Comparison of ENCODE assay signal across 8 cellular contexts in the genomic region with DNA sequence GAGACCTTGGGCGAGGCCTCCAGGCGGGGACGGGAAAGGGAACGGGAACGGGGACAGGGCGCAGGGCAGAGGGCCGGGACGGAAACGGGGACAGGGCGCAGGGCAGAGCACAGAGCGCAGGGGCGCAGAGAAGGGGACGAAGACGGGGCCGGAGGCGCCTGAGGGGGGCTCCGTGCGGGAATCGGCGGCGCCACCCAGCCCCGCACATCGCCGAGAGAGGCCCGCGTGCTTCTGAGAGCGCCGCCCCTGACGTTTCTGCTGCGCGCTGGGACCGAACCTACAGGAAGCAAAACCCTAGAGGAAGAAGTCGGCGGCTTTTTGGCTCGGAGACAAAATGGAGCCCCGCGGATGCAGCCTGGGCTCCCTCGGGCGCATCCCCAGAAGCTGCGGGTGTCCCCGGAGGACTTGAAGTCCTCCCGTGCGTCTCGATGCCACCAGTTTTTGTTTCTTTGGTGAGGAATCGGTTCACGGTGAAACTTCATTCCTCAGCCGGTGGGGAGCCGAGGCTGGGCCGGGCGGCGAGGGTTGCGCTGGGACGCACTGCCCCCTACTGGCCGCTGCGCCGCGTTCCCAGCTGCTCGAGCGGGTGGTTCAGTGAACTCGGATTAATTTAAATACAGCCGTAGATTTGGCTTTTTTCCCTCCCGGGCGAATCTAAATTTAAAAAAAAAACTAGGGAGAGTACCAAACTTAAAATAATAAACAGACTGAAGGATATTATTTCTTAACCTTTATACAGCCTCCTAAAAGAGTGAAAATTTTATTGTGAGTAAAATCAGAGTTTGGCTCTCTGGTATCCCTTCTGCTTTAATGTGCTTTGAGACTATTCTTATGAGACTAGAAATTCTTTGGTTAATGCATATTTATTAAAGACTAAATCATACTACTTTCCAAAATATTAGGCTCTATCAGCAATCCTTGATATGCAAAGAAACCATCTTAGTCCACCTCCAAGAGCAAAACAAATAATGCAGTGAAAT.
DNase-seq lines count a peak whose midpoint lies in the region; ATAC-seq and TF ChIP-seq lines count a peak whose summit lies in the region.

No MANE protein-coding gene starts in this region.

- H3K79me2 ChIP-seq in OCI-LY7 (ENCODE audit: insufficient read depth, low read depth, low read length): no peaks in the 10 kb centered on the region

- intact Hi-C loops in CD4-positive, alpha-beta T cell (cut with DNase I, micrococcal nuclease): loop anchor here (5.0 to 10.0 kb wide), 2 partner anchors 343 to 381 kb away; partner anchors contain the start of gene EFNB2 (in 1 of the 2)
- intact Hi-C loops in OCI-LY7 (cut with micrococcal nuclease; ENCODE audit: unreplicated experiment): loop anchor here (2.0 to 5.0 kb wide), 4 partner anchors 74 to 381 kb away; partner anchors contain the start of gene ARGLU1
- intact Hi-C loops in naive thymus-derived CD4-positive, alpha-beta T cell (cut with micrococcal nuclease): loop anchor here (2.0 to 10.0 kb wide), 5 partner anchors 351 to 1781 kb away; partner anchors contain the start of genes ARGLU1 (in 2 of the 2) and EFNB2 (in 1 of the 2)

- no peak overlapping the region for H3K27ac ChIP-seq in CD4-positive, alpha-beta T cell (ENCODE audit: low read depth, low read length)
- H3K27ac ChIP-seq in OCI-LY7 (ENCODE audit: low read depth, low read length, poor library complexity, severe bottlenecking): peak overlapping the region; percentile 100
- no peak overlapping the region for H3K27ac ChIP-seq in naive thymus-derived CD4-positive, alpha-beta T cell (ENCODE audit: low read depth, low read length)

- H3K4me3 Mint-ChIP-seq in CD4-positive, alpha-beta T cell: peak overlapping the region; percentile 79
- H3K4me3 Mint-ChIP-seq in activated T-helper 17 cell treated with anti-CD3 and anti-CD28 coated beads, Interleukin-2, amount 50 U/mL, for 72 hours: peak overlapping the region; percentile 67
- H3K4me3 Mint-ChIP-seq in naive thymus-derived CD4-positive, alpha-beta T cell: peak overlapping the region; percentile 68 to 86 (median 77)

- H3K4me3 ChIP-seq in OCI-LY7 (ENCODE audit: low read depth, low read length, poor library complexity, severe bottlenecking): peak overlapping the region; percentile 62
- peak overlapping the region; percentile 59 for H3K4me3 ChIP-seq in fibroblast of mammary gland (ENCODE audit: control insufficient read depth, low read depth, low read length)
- H3K4me3 ChIP-seq in naive thymus-derived CD4-positive, alpha-beta T cell (ENCODE audit: low read length): peak overlapping the region; percentile 73

- peak; percentile 23 to 68 (median 47) for DNase-seq in CD4-positive, alpha-beta T cell
- peak; percentile 71 for DNase-seq in OCI-LY7 (ENCODE audit: low spot score)
- peak; percentile 57 for DNase-seq in fibroblast of mammary gland (ENCODE audit: low read depth)
- peak; percentile 29 to 79 (median 61) for DNase-seq in naive thymus-derived CD4-positive, alpha-beta T cell
- peak; percentile 32 to 43 for DNase-seq in stimulated activated CD8-positive, alpha-beta memory T cell treated with anti-CD3 and anti-CD28 coated beads, Interleukin-7, amount 100 ng/mL, for 48 hours (ENCODE audit: extremely low read depth in 1 of 2, low read depth in 1 of 2)

- peaks cover 6% of the 10 kb centered on the region for H3K4me1 Mint-ChIP-seq in CD4-positive, alpha-beta T cell (ENCODE audit: low read depth)
- no peaks in the 10 kb centered on the region for H3K4me1 Mint-ChIP-seq in activated T-helper 17 cell treated with anti-CD3 and anti-CD28 coated beads, Interleukin-2, amount 50 U/mL, for 72 hours
- peaks cover 0 to 21% (median 8%) of the 10 kb centered on the region in 7 donors for H3K4me1 Mint-ChIP-seq in naive thymus-derived CD4-positive, alpha-beta T cell

- H2AFZ ChIP-seq in OCI-LY7 (ENCODE audit: low read length): peak overlapping the region; percentile 92

- peaks cover 8% of the 10 kb centered on the region for H3K27me3 ChIP-seq in CD4-positive, alpha-beta T cell (ENCODE audit: control insufficient read depth, insufficient read depth, low read length)
- no peaks in the 10 kb centered on the region for H3K27me3 ChIP-seq in naive thymus-derived CD4-positive, alpha-beta T cell (ENCODE audit: control insufficient read depth in 2 of 2, insufficient read depth in 2 of 2, low read length in 2 of 2)

- no peaks in the 10 kb centered on the region for H3K9me3 ChIP-seq in CD4-positive, alpha-beta T cell (ENCODE audit: control insufficient read depth, low read length)
- H3K9me3 ChIP-seq in OCI-LY7 (ENCODE audit: low read length): no peaks in the 10 kb centered on the region
- no peaks in the 10 kb centered on the region for H3K9me3 ChIP-seq in naive thymus-derived CD4-positive, alpha-beta T cell (ENCODE audit: control insufficient read depth in 2 of 3, low read length in 3 of 3)

- no peaks in the 10 kb centered on the region for H4K20me1 ChIP-seq in OCI-LY7 (ENCODE audit: insufficient read depth, low read length)

- H3K4me1 ChIP-seq in OCI-LY7 (ENCODE audit: insufficient read depth, low read length, poor library complexity, severe bottlenecking): peaks cover 61% of the 10 kb centered on the region
- H3K4me1 ChIP-seq in naive thymus-derived CD4-positive, alpha-beta T cell (ENCODE audit: control insufficient read depth in 2 of 2, insufficient read depth in 2 of 2, low read length in 2 of 2): peaks cover 0 to 6% of the 10 kb centered on the region in 2 donors

- no peak overlapping the region for H3K27ac Mint-ChIP-seq in CD4-positive, alpha-beta T cell
- H3K27ac Mint-ChIP-seq in activated T-helper 17 cell treated with anti-CD3 and anti-CD28 coated beads, Interleukin-2, amount 50 U/mL, for 72 hours: no peak overlapping the region
- H3K27ac Mint-ChIP-seq in naive thymus-derived CD4-positive, alpha-beta T cell: peak overlapping the region in 5 of 9 donors; percentile 31 to 67 (median 55)

- no peaks in the 10 kb centered on the region for H3K36me3 ChIP-seq in OCI-LY7 (ENCODE audit: insufficient read depth, low read length)
- no peaks in the 10 kb centered on the region for H3K36me3 ChIP-seq in naive thymus-derived CD4-positive, alpha-beta T cell (ENCODE audit: control insufficient read depth in 2 of 3, insufficient read depth in 3 of 3, low read length in 3 of 3)

- TF ChIP-seq CTCF in CD4-positive, alpha-beta T cell (IDR thresholded peaks at IDR 0.05): peak; percentile 75
- TF ChIP-seq CTCF in OCI-LY7 (conservative IDR thresholded peaks at IDR 0.05; ENCODE audit: low read length): peak; percentile 84
- peak; percentile 73 for TF ChIP-seq CTCF in fibroblast of mammary gland (conservative IDR thresholded peaks at IDR 0.05; ENCODE audit: control insufficient read depth, insufficient read depth, low read depth, low read length)

- no peaks in the 10 kb centered on the region for H3K36me3 Mint-ChIP-seq in CD4-positive, alpha-beta T cell (ENCODE audit: low read depth)
- no peaks in the 10 kb centered on the region for H3K36me3 Mint-ChIP-seq in activated T-helper 17 cell treated with anti-CD3 and anti-CD28 coated beads, Interleukin-2, amount 50 U/mL, for 72 hours (ENCODE audit: low read depth)
- peaks cover 0 to 3% (median 0%) of the 10 kb centered on the region in 5 donors for H3K36me3 Mint-ChIP-seq in naive thymus-derived CD4-positive, alpha-beta T cell

- CTCF ChIA-PET in CD4-positive, alpha-beta T cell (lab: Charles Lee): interaction anchor here (1.4 kb wide), 1 partner anchor 382 kb away, joined by 5 read pairs; no protein-coding TSS in a partner anchor
- CTCF ChIA-PET in OCI-LY7 (lab: Charles Lee; ENCODE audit: unreplicated experiment): no interaction called here
- CTCF ChIA-PET in naive thymus-derived CD4-positive, alpha-beta T cell (lab: Charles Lee): no interaction called here

- POLR2A ChIA-PET in CD4-positive, alpha-beta T cell (lab: Charles Lee): no interaction called here
- POLR2A ChIA-PET in OCI-LY7 (lab: Charles Lee): no interaction called here
- POLR2A ChIA-PET in naive thymus-derived CD4-positive, alpha-beta T cell (lab: Charles Lee): no interaction called here

- peak; percentile 78 for ATAC-seq in CD4-positive, alpha-beta T cell (ENCODE audit: poor library complexity)
- ATAC-seq in GM19043 (IDR thresholded peaks at IDR 0.05; ENCODE audit: low read depth, unreplicated experiment): peak; percentile 88
- ATAC-seq in HG03378 (IDR thresholded peaks at IDR 0.05; ENCODE audit: unreplicated experiment): peak; percentile 87
- peak; percentile 96 for ATAC-seq in activated T-helper 17 cell treated with anti-CD3 and anti-CD28 coated beads, Interleukin-2, amount 50 U/mL, for 72 hours (replicated peaks)
- ATAC-seq in naive thymus-derived CD4-positive, alpha-beta T cell: peak; percentile 91

- BruUV-seq in OCI-LY7 (replicated peaks; lab: Mats Ljungman, UMichigan): no TSS peak

- H3K27me3 Mint-ChIP-seq in CD4-positive, alpha-beta T cell: peaks cover 48% of the 10 kb centered on the region
- H3K27me3 Mint-ChIP-seq in activated T-helper 17 cell treated with anti-CD3 and anti-CD28 coated beads, Interleukin-2, amount 50 U/mL, for 72 hours: peaks cover 11% of the 10 kb centered on the region
- peaks cover 25 to 37% (median 36%) of the 10 kb centered on the region in 5 donors for H3K27me3 Mint-ChIP-seq in naive thymus-derived CD4-positive, alpha-beta T cell

- H3K4me2 ChIP-seq in OCI-LY7 (ENCODE audit: low read length): peak overlapping the region; percentile 76

- H3K9me2 ChIP-seq in OCI-LY7 (ENCODE audit: insufficient read depth, low read length): no peaks in the 10 kb centered on the region

- no peaks in the 10 kb centered on the region for H3K9me3 Mint-ChIP-seq in CD4-positive, alpha-beta T cell
- no peaks in the 10 kb centered on the region for H3K9me3 Mint-ChIP-seq in activated T-helper 17 cell treated with anti-CD3 and anti-CD28 coated beads, Interleukin-2, amount 50 U/mL, for 72 hours
- no peaks in the 10 kb centered on the region for H3K9me3 Mint-ChIP-seq in naive thymus-derived CD4-positive, alpha-beta T cell

Comparison
In these comparisons a context has a peak if more than half of its experiments do, and no peak if none do; other contexts are left out.
1. H3K27ac Mint-ChIP-seq: peak in naive thymus-derived CD4-positive, alpha-beta T cell (5 of 9); none in CD4-positive, alpha-beta T cell (single experiment) and activated T-helper 17 cell treated with anti-CD3 and anti-CD28 coated beads, Interleukin-2, amount 50 U/mL, for 72 hours (single experiment).
2. Peak in every context shown above with its lines, with median percentiles within 50 percentile points of each other: ATAC-seq, DNase-seq, H3K4me3 Mint-ChIP-seq, CTCF ChIP-seq and H3K4me3 ChIP-seq.